ENCODE assay signal across 30 cellular contexts in genomic region chr2:222248818-222249217, GRCh38. TPM values are rescaled to one million over a fixed set of nuclear protein-coding genes. Genes with fewer than 3 reads are reported as not detected.
"Had no signal": no experiment of that assay in that cellular context is flagged by ENCODE, and none has a peak within 500 bp of the region (broad histone marks: within the 10 kb centered on the region; RNA-seq: fewer than 3 reads in every experiment).

No MANE protein-coding gene starts in this region.

- ATAC-seq: naive thymus-derived CD8-positive, alpha-beta T cell; natural killer cell treated with Interleukin-12 subunit alpha and Interleukin-12 subunit beta and Interleukin-15 and Interleukin-18, amount 100 ng/mL, for 72 hours; psoas muscle; right cardiac atrium; right lobe of liver; stimulated activated memory B cell treated with anti-CD40 and anti-IgM and Interleukin-4, amounts not matched to agents 10 μg/mL and 1 μg/mL and 100 μg/mL, for 72 hours; stimulated activated naive CD8-positive, alpha-beta T cell treated with anti-CD3 and anti-CD28 coated beads, Interleukin-15, amount 100 ng/mL, for 72 hours; stimulated activated naive CD8-positive, alpha-beta T cell treated with anti-CD3 and anti-CD28 coated beads, Interleukin-15, Interleukin-2, amounts not matched to agents 100 U/mL and 50 U/mL, for 24 hours; upper lobe of right lung had no signal

- DNase-seq: naive thymus-derived CD8-positive, alpha-beta T cell; nephron progenitor cell; occipital lobe; ovary; posterior cingulate gyrus; psoas muscle; right cardiac atrium; right lobe of liver; sigmoid colon; small intestine; stimulated activated CD4-positive, alpha-beta T cell treated with anti-CD3 and anti-CD28 coated beads, Interleukin-15, amount 100 ng/mL, for 24 hours; stimulated activated CD4-positive, alpha-beta T cell treated with anti-CD3 and anti-CD28 coated beads, Interleukin-2, amount 100 ng/mL, for 24 hours; stimulated activated CD4-positive, alpha-beta T cell treated with anti-CD3 and anti-CD28 coated beads, Interleukin-2, amount 100 ng/mL, for 48 hours; stimulated activated CD4-positive, alpha-beta T cell treated with anti-CD3 and anti-CD28 coated beads, Interleukin-4, amount 100 ng/mL, for 24 hours; stimulated activated naive CD4-positive, alpha-beta T cell; stimulated activated naive CD8-positive, alpha-beta T cell treated with anti-CD3 and anti-CD28 coated beads, Interleukin-15, amount 100 ng/mL, for 72 hours; stimulated activated naive CD8-positive, alpha-beta T cell treated with anti-CD3 and anti-CD28 coated beads, Interleukin-15, Interleukin-2, amounts not matched to agents 100 U/mL and 50 U/mL, for 24 hours; substantia nigra; testis; tibial artery; transverse colon; upper lobe of right lung; uterus had no signal

- H3K4me3 ChIP-seq: ovary, psoas muscle, right lobe of liver, sigmoid colon, suprapubic skin, testis, tibial artery, transverse colon, upper lobe of right lung, uterus had no signal

RNA-seq across cellular contexts. Expression of gene PAX3, which starts 50.0 kb away (rescaled TPM):
- total RNA-seq: naive thymus-derived CD8-positive, alpha-beta T cell; natural killer cell treated with Interleukin-12 subunit alpha and Interleukin-12 subunit beta and Interleukin-15 and Interleukin-18, amount 100 ng/mL, for 72 hours; osteoblast; ovary; progenitor cell of endocrine pancreas; renal cortical epithelial cell; right lobe of liver; sigmoid colon; transverse colon; upper lobe of right lung; uterus had no signal
- polyA plus RNA-seq: naive thymus-derived CD8-positive, alpha-beta T cell; ovary; sigmoid colon; small intestine; urinary bladder had no signal
